In the genomic region with DNA sequence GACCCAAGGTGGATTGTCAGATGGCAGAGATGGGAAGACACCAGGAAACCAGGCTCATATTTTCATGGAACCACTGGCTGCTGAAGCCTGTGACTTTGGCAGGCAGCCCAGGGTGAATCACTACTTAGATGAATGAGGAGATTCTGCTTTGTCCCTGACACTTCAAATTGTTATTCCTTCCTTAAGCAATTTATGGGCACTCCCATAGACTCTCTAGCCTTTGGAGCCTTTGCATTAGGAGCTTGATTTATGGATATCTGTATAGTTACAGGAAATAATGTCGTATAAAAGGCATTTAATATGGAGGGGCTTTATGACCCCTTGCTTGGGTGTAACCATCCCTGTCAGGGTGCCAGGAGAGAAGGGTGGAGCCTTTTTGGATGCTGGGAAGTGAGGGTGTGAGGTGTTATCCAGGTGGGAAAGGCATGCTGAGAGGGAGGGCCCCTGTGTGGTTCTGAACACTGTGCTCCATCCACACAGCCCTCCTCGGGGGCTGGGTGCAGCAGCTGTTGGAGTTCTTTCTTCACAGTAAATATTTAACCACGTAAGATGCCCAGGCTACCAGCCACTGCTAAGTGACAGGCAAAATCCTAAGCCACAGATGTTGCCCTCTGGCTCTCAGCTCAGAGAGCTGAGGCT, we compare ENCODE assay signal across 10 cellular contexts. TPM values are rescaled to one million over a fixed set of nuclear protein-coding genes. Genes with fewer than 3 reads are reported as not detected.
DNase-seq lines count a peak whose midpoint lies in the region; ATAC-seq, FAIRE-seq and TF ChIP-seq lines count a peak whose summit lies in the region.
"Had no signal": no experiment of that assay in that cellular context is flagged by ENCODE, and none has a peak within 500 bp of the region (broad histone marks: within the 10 kb centered on the region; RNA-seq: fewer than 3 reads in every experiment).

No MANE protein-coding gene starts in this region.

- no TSS peak for BruUV-seq in endothelial cell of umbilical vein (replicated peaks; lab: Mats Ljungman, UMichigan)

- peak; percentile 71 for FAIRE-seq in endothelial cell of umbilical vein (lab: Jason Lieb, UNC)

- peaks cover 4% of the 10 kb centered on the region for H3K4me1 Mint-ChIP-seq in activated naive CD4-positive, alpha-beta T cell treated with anti-CD3 and anti-CD28 coated beads, Interleukin-2, amount 10 ng/mL, durations not matched to agents 7 days and 5 days
- H3K4me1 Mint-ChIP-seq: memory B cell had no signal

- H3K27ac Mint-ChIP-seq in activated naive CD4-positive, alpha-beta T cell treated with anti-CD3 and anti-CD28 coated beads, Interleukin-2, amount 10 ng/mL, durations not matched to agents 7 days and 5 days: no peak overlapping the region
- H3K27ac Mint-ChIP-seq: memory B cell had no signal

- no peak overlapping the region for H3K4me2 ChIP-seq in endothelial cell of umbilical vein (ENCODE audit: insufficient read depth, low read length)

- H3K9me3 ChIP-seq in endothelial cell of umbilical vein (replicated peaks; ENCODE audit: control insufficient read depth, insufficient read depth, low read length) (no peaks in the 10 kb centered on the region), psoas muscle (no peaks in the 10 kb centered on the region)

- intact Hi-C loops in endothelial cell of umbilical vein (cut with micrococcal nuclease): loop anchor here (1.0 kb wide), 1 partner anchor 8 kb away; no protein-coding TSS in a partner anchor
- intact Hi-C loops in psoas muscle (cut with DNase I): loop anchor here in 1 of 2 donors (10.0 kb wide), 1 partner anchor 156 kb away; no protein-coding TSS in a partner anchor

- no peaks in the 10 kb centered on the region for H3K9me1 ChIP-seq in endothelial cell of umbilical vein (replicated peaks; ENCODE audit: control insufficient read depth, extremely low read depth, insufficient read depth, low read length)

- no peaks in the 10 kb centered on the region for H3K9me3 Mint-ChIP-seq in activated naive CD4-positive, alpha-beta T cell treated with anti-CD3 and anti-CD28 coated beads, Interleukin-2, amount 10 ng/mL, durations not matched to agents 7 days and 5 days
- H3K9me3 Mint-ChIP-seq: memory B cell had no signal

- H3K79me2 ChIP-seq in endothelial cell of umbilical vein (ENCODE audit: control insufficient read depth, insufficient read depth, low read length): no peaks in the 10 kb centered on the region

- H3K4me1 ChIP-seq in endothelial cell of umbilical vein (ENCODE audit: control insufficient read depth, extremely low read depth, insufficient read depth, low read length) (peaks cover 10% of the 10 kb centered on the region), psoas muscle (peaks cover 10% of the 10 kb centered on the region)

- 47 to 62% (median 50%) methylated on average over 3 of the region's 3 CpGs for WGBS in psoas muscle, 3 donors

- no peak overlapping the region for H3K9ac ChIP-seq in endothelial cell of umbilical vein (replicated peaks; ENCODE audit: extremely low read depth, insufficient read depth, low read length)

- CTCF ChIA-PET in endothelial cell of umbilical vein (lab: Charles Lee): interaction anchor here (1.0 to 1.3 kb wide), 5 partner anchors 9 to 47 kb away, joined by 3 to 6 read pairs (median 5); partner anchors contain the start of gene BCO2
- CTCF ChIA-PET in activated naive CD4-positive, alpha-beta T cell treated with anti-CD3 and anti-CD28 coated beads, Interleukin-2, amount 10 ng/mL, durations not matched to agents 7 days and 5 days (lab: Charles Lee): no interaction called here

- no peaks in the 10 kb centered on the region for H4K20me1 ChIP-seq in endothelial cell of umbilical vein (replicated peaks; ENCODE audit: control insufficient read depth, extremely low read depth, insufficient read depth, low read length)

- no peaks in the 10 kb centered on the region for H3K27me3 Mint-ChIP-seq in activated naive CD4-positive, alpha-beta T cell treated with anti-CD3 and anti-CD28 coated beads, Interleukin-2, amount 10 ng/mL, durations not matched to agents 7 days and 5 days
- H3K27me3 Mint-ChIP-seq: memory B cell had no signal

- no peak overlapping the region for H3K4me3 ChIP-seq in endothelial cell of umbilical vein (replicated peaks in 1 of 3; ENCODE audit: insufficient read depth in 1 of 3, low read depth in 1 of 3, low read length in 3 of 3)
- H3K4me3 ChIP-seq in psoas muscle: no peak overlapping the region

- H3K36me3 ChIP-seq in endothelial cell of umbilical vein (ENCODE audit: control insufficient read depth in 2 of 2, extremely low read depth in 1 of 2, insufficient read depth in 2 of 2, low read length in 2 of 2): no peaks in the 10 kb centered on the region
- H3K36me3 ChIP-seq in psoas muscle (ENCODE audit: insufficient read depth in 1 of 2, low read depth in 1 of 2): no peaks in the 10 kb centered on the region

- POLR2A ChIA-PET in endothelial cell of umbilical vein (lab: Charles Lee): no interaction called here

- no peak overlapping the region for H2AFZ ChIP-seq in endothelial cell of umbilical vein (ENCODE audit: low read depth, low read length)

- TF ChIP-seq CTCF in endothelial cell of umbilical vein (IDR thresholded peaks at IDR 0.05; ENCODE audit: extremely low read depth in 1 of 2, insufficient read depth in 1 of 2, low read depth in 1 of 2, low read length in 2 of 2): no peak
- no peak for TF ChIP-seq CTCF in psoas muscle (IDR thresholded peaks at IDR 0.05)

- no peaks in the 10 kb centered on the region for H3K36me3 Mint-ChIP-seq in activated naive CD4-positive, alpha-beta T cell treated with anti-CD3 and anti-CD28 coated beads, Interleukin-2, amount 10 ng/mL, durations not matched to agents 7 days and 5 days

- H3K27ac ChIP-seq in endothelial cell of umbilical vein (ENCODE audit: insufficient read depth, low read depth, low read length) (no peak overlapping the region), psoas muscle (no peak overlapping the region)

- peak; percentile 87 for DNase-seq in ELR (ENCODE audit: low read depth)
- peak; percentile 41 for DNase-seq in NCI-H446 treated with DMSO at 0.1 percent for 48 hours (lab: John Stamatoyannopoulos, UW)
- DNase-seq in endothelial cell of umbilical vein (ENCODE audit: low read depth, low spot score): peak; percentile 53
- DNase-seq in psoas muscle: peak; percentile 73 to 75
- no peak for DNase-seq in activated naive CD4-positive, alpha-beta T cell treated with anti-CD3 and anti-CD28 coated beads, Interleukin-2, amount 10 ng/mL, durations not matched to agents 7 days and 5 days

- TF ChIP-seq POLR2A in endothelial cell of umbilical vein (IDR thresholded peaks at IDR 0.05; ENCODE audit: low read depth, low read length): no peak

- peak; percentile 55 to 75 (median 64) for ATAC-seq in psoas muscle
- ATAC-seq in HG03521 (IDR thresholded peaks at IDR 0.05; ENCODE audit: unreplicated experiment): no peak
- ATAC-seq in HG02970 (IDR thresholded peaks at IDR 0.05; ENCODE audit: low FRiP score, unreplicated experiment): no peak
- no peak for ATAC-seq in GM19452 (IDR thresholded peaks at IDR 0.05; ENCODE audit: unreplicated experiment)
- ATAC-seq: activated CD4-positive, CD25-positive, alpha-beta regulatory T cell treated with anti-CD3 and anti-CD28 coated beads, Interleukin-2, amount 50 U/mL, for 24 hours had no signal

- no peak overlapping the region for H3K4me3 Mint-ChIP-seq in activated naive CD4-positive, alpha-beta T cell treated with anti-CD3 and anti-CD28 coated beads, Interleukin-2, amount 10 ng/mL, durations not matched to agents 7 days and 5 days
- H3K4me3 Mint-ChIP-seq: memory B cell had no signal

- dilution Hi-C loops in endothelial cell of umbilical vein (cut with MboI; ENCODE audit: extremely low pct_ligation_motif_present, low sequenced_read_pairs): no loop called here

- H3K27me3 ChIP-seq in endothelial cell of umbilical vein (ENCODE audit: control insufficient read depth in 2 of 2, insufficient read depth in 2 of 2, low read length in 2 of 2) (no peaks in the 10 kb centered on the region), psoas muscle (ENCODE audit: insufficient read depth in 3 of 3, low read length in 2 of 3) (no peaks in the 10 kb centered on the region)

RNA-seq across cellular contexts. Expression of gene IL18, which starts 35.3 kb away (rescaled TPM):
- total RNA-seq in endothelial cell of umbilical vein (1.5 and 1.6 TPM in 2 replicates), psoas muscle (10 to 100 TPM in 2 of 4 donors, 1 to 10 TPM in 2; 3.0 to 66.4 (median 10.4) TPM)
- polyA plus RNA-seq in endothelial cell of umbilical vein (0.29 and 0.73 TPM in 2 replicates), psoas muscle (10 to 100 TPM in 1 of 3 donors, 1 to 10 TPM in 1, under 1 TPM in 1; 0.86 to 13.0 (median 1.2) TPM)
- polyA plus RNA-seq in endothelial cell of umbilical vein (2011; cell fraction: cytosol; rRNA removed): 1.0 and 1.1 TPM in 2 replicates
- 0.79 and 0.99 TPM in 2 replicates for polyA plus RNA-seq in endothelial cell of umbilical vein (2011; cell fraction: nucleus; rRNA removed)
- polyA plus RNA-seq in endothelial cell of umbilical vein (2012): 27.9 and 33.9 TPM in 2 replicates
- polyA minus RNA-seq in endothelial cell of umbilical vein: 0.85 TPM in 1 of 2 replicates, not detected in the other
- 14.6 TPM for polyA minus RNA-seq in endothelial cell of umbilical vein (2011; cell fraction: cytosol; rRNA and poly(A)+ RNA removed)
- not detected in 2 replicates for polyA minus RNA-seq in endothelial cell of umbilical vein (2011; cell fraction: nucleus; rRNA and poly(A)+ RNA removed)

RNA-seq across cellular contexts. Expression of gene TEX12, which starts 38.6 kb away (rescaled TPM):
- total RNA-seq in endothelial cell of umbilical vein: 0.46 TPM in 1 of 2 replicates, not detected in the other
- not detected in 2 replicates for polyA plus RNA-seq in endothelial cell of umbilical vein
- not detected in 2 replicates for polyA plus RNA-seq in endothelial cell of umbilical vein (2011; cell fraction: cytosol; rRNA removed)
- 0.18 and 0.28 TPM in 2 replicates for polyA plus RNA-seq in endothelial cell of umbilical vein (2011; cell fraction: nucleus; rRNA removed)
- polyA plus RNA-seq in endothelial cell of umbilical vein (2012): not detected in 2 replicates
- polyA minus RNA-seq in endothelial cell of umbilical vein: not detected in 2 replicates
- polyA minus RNA-seq in endothelial cell of umbilical vein (2011; cell fraction: cytosol; rRNA and poly(A)+ RNA removed): not detected
- polyA minus RNA-seq in endothelial cell of umbilical vein (2011; cell fraction: nucleus; rRNA and poly(A)+ RNA removed): 0.82 TPM in 1 of 2 replicates, not detected in the other
- total RNA-seq in psoas muscle: under 1 TPM in 1 of 4 donors, not detected in 3; 0.48 TPM
- polyA plus RNA-seq in psoas muscle: under 1 TPM; 0.28 to 0.35 (median 0.33) TPM

RNA-seq across cellular contexts. Expression of gene SDHD, which starts 41.9 kb away (rescaled TPM):
- 72.3 and 79.0 TPM in 2 replicates for total RNA-seq in endothelial cell of umbilical vein
- polyA plus RNA-seq in endothelial cell of umbilical vein: 169 and 190 TPM in 2 replicates
- 139 and 153 TPM in 2 replicates for polyA plus RNA-seq in endothelial cell of umbilical vein (2011; cell fraction: cytosol; rRNA removed)
- polyA plus RNA-seq in endothelial cell of umbilical vein (2011; cell fraction: nucleus; rRNA removed): 65.4 and 89.7 TPM in 2 replicates
- polyA plus RNA-seq in endothelial cell of umbilical vein (2012): 93.9 and 121 TPM in 2 replicates
- 260 and 279 TPM in 2 replicates for polyA minus RNA-seq in endothelial cell of umbilical vein
- 66.4 TPM for polyA minus RNA-seq in endothelial cell of umbilical vein (2011; cell fraction: cytosol; rRNA and poly(A)+ RNA removed)
- polyA minus RNA-seq in endothelial cell of umbilical vein (2011; cell fraction: nucleus; rRNA and poly(A)+ RNA removed): 21.3 and 39.3 TPM in 2 replicates
- total RNA-seq in psoas muscle: 100 to 1,000 TPM; 168 to 264 (median 192) TPM
- polyA plus RNA-seq in psoas muscle: 100 to 1,000 TPM; 219 to 256 (median 234) TPM

RNA-seq across cellular contexts. Expression of gene TIMM8B, which starts 42.0 kb away (rescaled TPM):
- 64.1 and 77.0 TPM in 2 replicates for total RNA-seq in endothelial cell of umbilical vein
- 110 and 120 TPM in 2 replicates for polyA plus RNA-seq in endothelial cell of umbilical vein
- polyA plus RNA-seq in endothelial cell of umbilical vein (2011; cell fraction: cytosol; rRNA removed): 175 and 178 TPM in 2 replicates
- 45.3 and 51.5 TPM in 2 replicates for polyA plus RNA-seq in endothelial cell of umbilical vein (2011; cell fraction: nucleus; rRNA removed)
- 91.8 and 147 TPM in 2 replicates for polyA plus RNA-seq in endothelial cell of umbilical vein (2012)
- 50.4 and 63.8 TPM in 2 replicates for polyA minus RNA-seq in endothelial cell of umbilical vein
- polyA minus RNA-seq in endothelial cell of umbilical vein (2011; cell fraction: cytosol; rRNA and poly(A)+ RNA removed): 16.5 TPM
- 8.4 and 10.0 TPM in 2 replicates for polyA minus RNA-seq in endothelial cell of umbilical vein (2011; cell fraction: nucleus; rRNA and poly(A)+ RNA removed)
- total RNA-seq in psoas muscle: 100 to 1,000 TPM in 1 of 4 donors, 10 to 100 TPM in 3; 86.6 to 105 (median 90.6) TPM
- 100 to 1,000 TPM in 2 of 3 donors, 10 to 100 TPM in 1; 84.3 to 152 (median 120) TPM for polyA plus RNA-seq in psoas muscle

RNA-seq across cellular contexts. Expression of gene BCO2, which starts 46.7 kb away (rescaled TPM):
- total RNA-seq in endothelial cell of umbilical vein: 1.4 and 1.9 TPM in 2 replicates
- 0.58 and 0.60 TPM in 2 replicates for polyA plus RNA-seq in endothelial cell of umbilical vein
- 0.09 and 0.11 TPM in 2 replicates for polyA plus RNA-seq in endothelial cell of umbilical vein (2011; cell fraction: cytosol; rRNA removed)
- 5.2 and 6.3 TPM in 2 replicates for polyA plus RNA-seq in endothelial cell of umbilical vein (2011; cell fraction: nucleus; rRNA removed)
- 0.99 and 1.2 TPM in 2 replicates for polyA plus RNA-seq in endothelial cell of umbilical vein (2012)
- polyA minus RNA-seq in endothelial cell of umbilical vein: 1.4 and 1.7 TPM in 2 replicates
- polyA minus RNA-seq in endothelial cell of umbilical vein (2011; cell fraction: cytosol; rRNA and poly(A)+ RNA removed): not detected
- polyA minus RNA-seq in endothelial cell of umbilical vein (2011; cell fraction: nucleus; rRNA and poly(A)+ RNA removed): 2.1 and 4.4 TPM in 2 replicates
- total RNA-seq in psoas muscle: 10 to 100 TPM in 2 of 4 donors, 1 to 10 TPM in 2; 4.7 to 42.4 (median 19.2) TPM
- 1 to 10 TPM; 3.5 to 5.7 (median 5.2) TPM for polyA plus RNA-seq in psoas muscle

Comparison
In these comparisons a context has a peak if more than half of its experiments do, and no peak if none do; other contexts are left out.
1. ATAC-seq: peak in psoas muscle (4 of 4); none in HG03521 (single experiment), HG02970 (single experiment) and GM19452 (single experiment).